16 cellular contexts compared by ENCODE assay signal in the genomic region with DNA sequence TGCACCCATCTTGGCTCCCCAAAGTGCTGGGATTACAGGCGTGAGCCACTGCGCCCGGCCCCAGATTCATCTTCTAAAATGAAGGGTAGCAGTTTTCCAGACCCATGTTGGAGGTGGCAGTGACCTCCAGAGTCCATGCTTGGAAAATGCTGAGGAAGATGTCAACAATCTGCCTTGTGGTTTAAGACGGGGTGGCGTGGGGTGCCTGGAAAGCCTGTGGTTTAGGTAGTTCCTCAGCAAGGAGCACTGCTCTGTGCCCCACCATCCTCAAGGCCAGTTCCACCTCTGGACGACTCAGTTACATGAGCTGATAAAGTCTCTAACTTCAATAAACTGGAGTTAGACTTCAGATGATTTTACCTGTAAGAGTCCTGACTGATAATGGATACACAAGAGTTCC. TPM values are rescaled to one million over a fixed set of nuclear protein-coding genes. Genes with fewer than 3 reads are reported as not detected.
DNase-seq lines count a peak whose midpoint lies in the region; ATAC-seq and TF ChIP-seq lines count a peak whose summit lies in the region.
"Had no signal": no experiment of that assay in that cellular context is flagged by ENCODE, and none has a peak within 500 bp of the region (broad histone marks: within the 10 kb centered on the region; RNA-seq: fewer than 3 reads in every experiment).

No MANE protein-coding gene starts in this region.

- TF ChIP-seq CTCF in NB4 (IDR thresholded peaks at IDR 0.05; ENCODE audit: low read depth, low read length): no peak
- TF ChIP-seq CTCF in coronary artery (IDR thresholded peaks at IDR 0.05): no peak
- TF ChIP-seq CTCF in psoas muscle (IDR thresholded peaks at IDR 0.05): no peak
- no peak for TF ChIP-seq CTCF in progenitor cell of endocrine pancreas (IDR thresholded peaks at IDR 0.05; ENCODE audit: unreplicated experiment)

- H3K27ac ChIP-seq in coronary artery (peak overlapping the region; percentile 20 to 75), psoas muscle (peak overlapping the region; percentile 50)

- no peak overlapping the region for H3K4me3 Mint-ChIP-seq in progenitor cell of endocrine pancreas (ENCODE audit: low read depth)
- H3K4me3 Mint-ChIP-seq: activated naive CD4-positive, alpha-beta T cell treated with anti-CD3 and anti-CD28 coated beads, Interleukin-2, amount 50 U/mL, for 24 hours; T-cell had no signal

- no peaks in the 10 kb centered on the region for H3K9me3 ChIP-seq in psoas muscle

- H3K9me3 Mint-ChIP-seq in progenitor cell of endocrine pancreas (ENCODE audit: low read depth): no peaks in the 10 kb centered on the region
- H3K9me3 Mint-ChIP-seq: activated naive CD4-positive, alpha-beta T cell treated with anti-CD3 and anti-CD28 coated beads, Interleukin-2, amount 50 U/mL, for 24 hours; T-cell had no signal

- no peaks in the 10 kb centered on the region for H3K27me3 Mint-ChIP-seq in progenitor cell of endocrine pancreas

- H3K4me1 Mint-ChIP-seq in progenitor cell of endocrine pancreas (ENCODE audit: low read depth): no peaks in the 10 kb centered on the region
- H3K4me1 Mint-ChIP-seq: activated naive CD4-positive, alpha-beta T cell treated with anti-CD3 and anti-CD28 coated beads, Interleukin-2, amount 50 U/mL, for 24 hours; T-cell had no signal

- ATAC-seq in psoas muscle: no peak
- ATAC-seq: T-cell had no signal

- no peaks in the 10 kb centered on the region for H3K27me3 ChIP-seq in psoas muscle (ENCODE audit: insufficient read depth in 3 of 3, low read length in 2 of 3)

- H3K36me3 Mint-ChIP-seq in progenitor cell of endocrine pancreas (ENCODE audit: insufficient read depth): no peaks in the 10 kb centered on the region
- H3K36me3 Mint-ChIP-seq: activated naive CD4-positive, alpha-beta T cell treated with anti-CD3 and anti-CD28 coated beads, Interleukin-2, amount 50 U/mL, for 24 hours; T-cell had no signal

- intact Hi-C loops in psoas muscle (cut with DNase I): no loop called here

- no peaks in the 10 kb centered on the region for H3K36me3 ChIP-seq in psoas muscle (ENCODE audit: insufficient read depth in 1 of 2, low read depth in 1 of 2)

- TF ChIP-seq POLR2A in NB4 (IDR thresholded peaks at IDR 0.05; ENCODE audit: extremely low read depth, insufficient read length): no peak

- WGBS in psoas muscle, 3 donors: 81 to 89% (median 86%) methylated on average over 6 of the region's 6 CpGs

- no peaks in the 10 kb centered on the region for H3K4me1 ChIP-seq in psoas muscle

- no peak overlapping the region for H3K27ac Mint-ChIP-seq in progenitor cell of endocrine pancreas
- H3K27ac Mint-ChIP-seq: activated naive CD4-positive, alpha-beta T cell treated with anti-CD3 and anti-CD28 coated beads, Interleukin-2, amount 50 U/mL, for 24 hours; T-cell had no signal

- no peak overlapping the region for H3K4me3 ChIP-seq in NB4 (ENCODE audit: low read depth, low read length)
- no peak overlapping the region for H3K4me3 ChIP-seq in coronary artery
- H3K4me3 ChIP-seq in psoas muscle: no peak overlapping the region

- peak; percentile 79 for DNase-seq in CD1c-positive myeloid dendritic cell (ENCODE audit: extremely low spot score)
- DNase-seq in NB4 (ENCODE audit: low read depth): peak; percentile 58
- no peak for DNase-seq in coronary artery (ENCODE audit: low spot score)
- DNase-seq in psoas muscle: peak in 1 of 2 donors; percentile 50
- no peak for DNase-seq in T-helper 9 cell
- DNase-seq in progenitor cell of endocrine pancreas (ENCODE audit: low spot score, unreplicated experiment): no peak
- no peak for DNase-seq in NCI-H2227 (lab: John Stamatoyannopoulos, UW; ENCODE audit: unreplicated experiment)
- no peak for DNase-seq in RKO (ENCODE audit: low spot score)
- DNase-seq: activated CD4-positive, alpha-beta T cell treated with anti-CD3 and anti-CD28 coated beads for 1 hour; Calu3; caudate nucleus; NCI-H146; NCI-H446 treated with DMSO at 0.1 percent for 48 hours; stimulated activated CD4-positive, alpha-beta T cell treated with anti-CD3 and anti-CD28 coated beads, Interleukin-4, amount 100 ng/mL, for 1 hour had no signal

RNA-seq across cellular contexts. Expression of a gene that starts 48.6 kb away (rescaled TPM):
- total RNA-seq in psoas muscle: 1 to 10 TPM; 2.8 to 6.8 (median 4.6) TPM
- 1 to 10 TPM; 3.8 to 6.2 (median 4.1) TPM for polyA plus RNA-seq in psoas muscle
- total RNA-seq in progenitor cell of endocrine pancreas: 3.8 and 6.5 TPM in 2 replicates

Comparison
In these comparisons a context has a peak if more than half of its experiments do, and no peak if none do; other contexts are left out.
1. DNase-seq: peak in CD1c-positive myeloid dendritic cell (single experiment) and NB4 (single experiment); none in coronary artery (single experiment), T-helper 9 cell (single experiment), progenitor cell of endocrine pancreas (single experiment), NCI-H2227 (single experiment) and RKO (single experiment).